11 cellular contexts compared by ENCODE assay signal in the genomic region with DNA sequence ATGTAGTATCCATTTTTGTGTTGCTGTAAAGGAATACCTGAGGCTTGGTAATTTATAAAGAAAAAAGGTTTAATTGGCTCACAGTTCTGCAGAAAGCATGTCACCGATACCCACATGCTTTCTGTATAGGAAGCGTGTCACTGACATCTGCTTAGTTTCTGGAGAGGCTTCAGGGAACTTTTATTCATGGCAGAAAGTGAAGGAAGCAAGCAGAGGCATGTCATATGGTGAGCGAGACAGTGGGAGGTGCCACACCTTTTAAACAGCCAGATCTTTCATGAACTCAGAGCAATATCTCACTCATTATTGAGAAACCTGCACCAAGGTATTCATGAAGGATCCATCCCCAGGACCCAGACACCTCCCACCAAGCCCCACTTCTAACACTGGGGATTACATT. TPM values are rescaled to one million over a fixed set of nuclear protein-coding genes. Genes with fewer than 3 reads are reported as not detected.
"Had no signal": no experiment of that assay in that cellular context is flagged by ENCODE, and none has a peak within 500 bp of the region (broad histone marks: within the 10 kb centered on the region; RNA-seq: fewer than 3 reads in every experiment).

No MANE protein-coding gene starts in this region.

- H3K36me3 ChIP-seq: ovary had no signal

- H3K27ac Mint-ChIP-seq: activated CD8-positive, alpha-beta memory T cell treated with anti-CD3 and anti-CD28 coated beads, Interleukin-2, amount 10 ng/mL, durations not matched to agents 7 days and 5 days had no signal

- H3K9me3 ChIP-seq: left ventricle myocardium inferior, ovary, stomach, thoracic aorta had no signal

- H3K27ac ChIP-seq: left ventricle myocardium inferior, ovary, stomach, thoracic aorta had no signal

- H3K27me3 Mint-ChIP-seq: activated CD8-positive, alpha-beta memory T cell treated with anti-CD3 and anti-CD28 coated beads, Interleukin-2, amount 10 ng/mL, durations not matched to agents 7 days and 5 days had no signal

- DNase-seq: activated CD4-positive, alpha-beta T cell treated with anti-CD3 and anti-CD28 coated beads for 1 hour; activated CD8-positive, alpha-beta memory T cell treated with anti-CD3 and anti-CD28 coated beads, Interleukin-2, amount 10 ng/mL, durations not matched to agents 7 days and 5 days; kidney; left ventricle myocardium inferior; ovary; SIG-M5; stimulated activated CD4-positive, alpha-beta T cell treated with anti-CD3 and anti-CD28 coated beads, Interleukin-2, amount 100 ng/mL, for 48 hours; stomach; T-helper 9 cell had no signal

- H3K27me3 ChIP-seq: ovary, stomach had no signal

- H3K4me3 ChIP-seq: left ventricle myocardium inferior, ovary, stomach, thoracic aorta had no signal

- ATAC-seq: activated CD8-positive, alpha-beta memory T cell treated with anti-CD3 and anti-CD28 coated beads, Interleukin-2, amount 10 ng/mL, durations not matched to agents 7 days and 5 days had no signal

- H3K4me3 Mint-ChIP-seq: activated CD8-positive, alpha-beta memory T cell treated with anti-CD3 and anti-CD28 coated beads, Interleukin-2, amount 10 ng/mL, durations not matched to agents 7 days and 5 days had no signal

- H3K4me1 ChIP-seq: left ventricle myocardium inferior, stomach had no signal

RNA-seq across cellular contexts. Expression of a gene that starts 3.5 kb away (rescaled TPM):
- polyA plus RNA-seq: neural cell, stomach had no signal
